ENCODE assay signal across 6 cellular contexts in the genomic region with DNA sequence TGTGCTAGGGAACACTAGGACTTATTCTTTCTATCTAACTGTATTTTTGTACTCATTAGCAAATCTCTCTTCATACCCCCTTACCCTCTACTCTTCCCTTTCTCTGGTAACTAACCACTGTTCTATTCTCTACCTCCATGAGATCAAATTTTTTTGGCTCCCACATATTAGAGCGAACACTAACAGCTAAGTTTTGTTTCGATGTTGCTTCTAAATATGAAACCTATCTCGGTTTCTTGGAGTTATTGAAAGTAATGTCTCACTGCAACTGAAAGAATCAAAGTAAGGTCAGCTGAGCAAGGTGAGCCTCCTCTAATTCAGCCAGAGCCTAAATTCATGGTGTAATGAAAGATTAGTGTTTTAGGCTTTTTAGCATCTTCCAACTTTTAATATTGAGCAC.
"Had no signal": no experiment of that assay in that cellular context is flagged by ENCODE, and none has a peak within 500 bp of the region (broad histone marks: within the 10 kb centered on the region; RNA-seq: fewer than 3 reads in every experiment).

No MANE protein-coding gene starts in this region.

- H3K27ac Mint-ChIP-seq: GM23338 had no signal

- H2AFZ ChIP-seq: GM23338 had no signal

- H3K9me3 Mint-ChIP-seq: GM23338, H9 had no signal

- DNase-seq: H9, HCEC 1CT, IMR-90, KG1 had no signal

- H3K4me2 ChIP-seq: GM23338 had no signal

- H3K4me3 Mint-ChIP-seq: GM23338, H9 had no signal

- H3K4me3 ChIP-seq: GM23338, K562 had no signal

- ATAC-seq: GM23338, K562 had no signal
